ENCODE assay signal across 12 cellular contexts in the genomic region with DNA sequence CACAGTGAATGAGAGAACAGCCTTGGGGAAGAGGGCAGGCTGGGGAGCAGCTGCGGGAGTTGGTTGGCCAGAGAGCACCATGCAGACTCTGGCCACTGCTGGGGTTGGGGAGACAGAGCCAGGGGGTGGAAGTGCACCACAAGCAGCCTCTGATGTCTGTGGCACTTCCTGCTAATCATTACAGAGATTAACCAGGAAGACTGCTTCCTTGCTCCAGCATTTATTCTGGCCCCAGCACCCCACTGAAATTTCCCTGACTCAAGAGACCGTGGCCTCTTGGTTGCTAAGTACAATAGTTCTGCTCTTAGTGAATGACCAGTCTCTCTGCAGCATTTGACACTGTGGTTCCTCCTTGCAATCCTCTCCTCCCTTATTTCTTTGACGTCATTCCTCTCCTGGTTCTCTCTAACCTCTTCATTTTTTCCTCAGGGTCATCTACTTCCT.
A peak's percentile ranks its signal among the peaks of the same experiment; 100 is the strongest.
DNase-seq lines count a peak whose midpoint lies in the region; ATAC-seq and TF ChIP-seq lines count a peak whose summit lies in the region.
"Had no signal": no experiment of that assay in that cellular context is flagged by ENCODE, and none has a peak within 500 bp of the region (broad histone marks: within the 10 kb centered on the region; RNA-seq: fewer than 3 reads in every experiment).

No MANE protein-coding gene starts in this region.

- H3K27me3 Mint-ChIP-seq in nephron progenitor cell (ENCODE audit: low read depth, poor library complexity): peaks cover 3% of the 10 kb centered on the region

- no peak overlapping the region for H3K4me3 ChIP-seq in AG10803 (ENCODE audit: low read length)
- H3K4me3 ChIP-seq in fibroblast of pulmonary artery (replicated peaks; ENCODE audit: low read depth, low read length): no peak overlapping the region

- TF ChIP-seq CTCF in AG10803 (conservative IDR thresholded peaks at IDR 0.05; ENCODE audit: low read length): no peak
- no peak for TF ChIP-seq CTCF in fibroblast of pulmonary artery (IDR thresholded peaks at IDR 0.05; ENCODE audit: low read length, missing control alignments)
- no peak for TF ChIP-seq CTCF in nephron progenitor cell (IDR thresholded peaks at IDR 0.05)

- ATAC-seq in HG03097 (IDR thresholded peaks at IDR 0.05; ENCODE audit: low FRiP score, unreplicated experiment) (no peak), GM18867 (IDR thresholded peaks at IDR 0.05; ENCODE audit: unreplicated experiment) (no peak)
- ATAC-seq: PC-3 had no signal

- DNase-seq in AG10803 (ENCODE audit: low read depth): peak; percentile 35
- DNase-seq in M059J (ENCODE audit: low read depth): peak; percentile 83
- peak; percentile 76 for DNase-seq in fibroblast of pulmonary artery (ENCODE audit: low read depth)
- DNase-seq in nephron progenitor cell: no peak
- no peak for DNase-seq in HuH-7 (ENCODE audit: low spot score)
- DNase-seq in germinal center (ENCODE audit: low spot score): no peak
- DNase-seq: hypothalamus, nucleus accumbens, PC-3 had no signal

- H3K4me1 Mint-ChIP-seq in nephron progenitor cell: peaks cover 61% of the 10 kb centered on the region

- H3K9me3 Mint-ChIP-seq in nephron progenitor cell: no peaks in the 10 kb centered on the region
- H3K9me3 Mint-ChIP-seq: activated T-helper 1 cell treated with anti-CD3 and anti-CD28 coated beads, Interleukin-12 subunit alpha, Interleukin-12 subunit beta, Interleukin-2, Interleukin-4 antibody, amounts not matched to agents 30 ng/mL and 10 ng/mL and 1 ng/mL, durations not matched to agents 14 hours and 24 hours and 36 hours had no signal

- peak overlapping the region; percentile 64 for H3K27ac Mint-ChIP-seq in nephron progenitor cell
- H3K27ac Mint-ChIP-seq: activated T-helper 1 cell treated with anti-CD3 and anti-CD28 coated beads, Interleukin-12 subunit alpha, Interleukin-12 subunit beta, Interleukin-2, Interleukin-4 antibody, amounts not matched to agents 30 ng/mL and 10 ng/mL and 1 ng/mL, durations not matched to agents 14 hours and 24 hours and 36 hours had no signal

- H3K36me3 Mint-ChIP-seq in nephron progenitor cell (ENCODE audit: low read depth): no peaks in the 10 kb centered on the region

- no peak overlapping the region for H3K4me3 Mint-ChIP-seq in nephron progenitor cell
- H3K4me3 Mint-ChIP-seq: activated T-helper 1 cell treated with anti-CD3 and anti-CD28 coated beads, Interleukin-12 subunit alpha, Interleukin-12 subunit beta, Interleukin-2, Interleukin-4 antibody, amounts not matched to agents 30 ng/mL and 10 ng/mL and 1 ng/mL, durations not matched to agents 14 hours and 24 hours and 36 hours had no signal

Comparison
In these comparisons a context has a peak if more than half of its experiments do, and no peak if none do; other contexts are left out.
1. DNase-seq: peak in AG10803 (single experiment), M059J (single experiment) and fibroblast of pulmonary artery (single experiment); none in nephron progenitor cell (single experiment), HuH-7 (single experiment) and germinal center (single experiment).